In the genomic region with DNA sequence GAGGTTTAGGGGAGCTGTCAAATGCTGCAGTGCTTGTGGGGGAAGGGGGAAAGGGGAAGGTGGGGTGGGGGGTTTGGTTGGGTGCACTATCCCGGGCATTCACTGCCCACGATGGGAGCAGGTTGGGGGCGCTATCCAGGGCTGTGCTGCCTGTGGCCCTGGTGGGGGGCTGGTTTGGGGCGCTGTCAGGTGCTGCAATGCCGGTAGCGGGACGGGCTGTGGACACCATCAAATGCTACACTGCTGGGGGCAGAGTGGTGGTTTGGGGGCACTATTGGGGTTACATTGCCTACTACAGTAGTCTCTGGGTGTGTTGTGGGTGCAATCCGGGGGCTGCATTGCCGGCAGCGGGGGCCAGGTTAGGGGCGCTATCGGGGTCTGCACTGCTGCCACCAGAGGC, we compare ENCODE assay signal across 4 cellular contexts. TPM values are rescaled to one million over a fixed set of nuclear protein-coding genes. Genes with fewer than 3 reads are reported as not detected.
"Had no signal": no experiment of that assay in that cellular context is flagged by ENCODE, and none has a peak within 500 bp of the region (broad histone marks: within the 10 kb centered on the region; RNA-seq: fewer than 3 reads in every experiment).

No MANE protein-coding gene starts in this region.

RNA-seq across cellular contexts. Expression of gene FAM153A, which starts 25.7 kb away (rescaled TPM):
- total RNA-seq: kidney epithelial cell, lung microvascular endothelial cell had no signal
- polyA plus RNA-seq: immature natural killer cell, mammary epithelial cell had no signal
